27 cellular contexts compared by ENCODE assay signal in genomic region chr22:42714768-42715430, GRCh38. TPM values are rescaled to one million over a fixed set of nuclear protein-coding genes. Genes with fewer than 3 reads are reported as not detected.
DNase-seq lines count a peak whose midpoint lies in the region; FAIRE-seq and TF ChIP-seq lines count a peak whose summit lies in the region.
"Had no signal": no experiment of that assay in that cellular context is flagged by ENCODE, and none has a peak within 500 bp of the region (broad histone marks: within the 10 kb centered on the region; RNA-seq: fewer than 3 reads in every experiment).

No MANE protein-coding gene starts in this region.

- H4K20me1 ChIP-seq in OCI-LY7 (ENCODE audit: insufficient read depth, low read length) (no peaks in the 10 kb centered on the region; the same call in 1 of the 2 replicates), H1 (replicated peaks in 1 of 2; ENCODE audit: control insufficient read depth in 1 of 2, insufficient read depth in 2 of 2, low read length in 2 of 2) (peaks cover 0 to 4% of the 10 kb centered on the region in 2 experiments)

- H2BK5ac ChIP-seq in H1 (ENCODE audit: low read depth, low read length): no peak overlapping the region

- H3K4me1 ChIP-seq in OCI-LY7 (ENCODE audit: insufficient read depth, low read length, poor library complexity, severe bottlenecking) (peaks cover 84% of the 10 kb centered on the region), H1 (replicated peaks in 1 of 4; ENCODE audit: control insufficient read depth in 3 of 4, insufficient read depth in 4 of 4, low read length in 3 of 4) (peaks cover 6 to 17% (median 11%) of the 10 kb centered on the region in 4 experiments), HAP-1 (peaks cover 26% of the 10 kb centered on the region)
- H3K4me1 ChIP-seq: breast epithelium had no signal

- TF ChIP-seq POLR2A in H1 (IDR thresholded peaks at IDR 0.05; ENCODE audit: control extremely low read depth in 1 of 2, low read depth in 2 of 2, low read length in 2 of 2): no peak

- H3K18ac ChIP-seq in H1 (ENCODE audit: extremely low read depth, low read length): no peak overlapping the region

- H2AFZ ChIP-seq in OCI-LY7 (ENCODE audit: low read length) (no peak overlapping the region), H1 (ENCODE audit: low read length) (no peak overlapping the region)
- H2AFZ ChIP-seq: hepatocyte, PC-9 had no signal

- in situ Hi-C loops in HAP-1 (cut with MboI; ENCODE audit: low sequenced_read_pairs): no loop called here

- no peak overlapping the region for H3K14ac ChIP-seq in H1 (ENCODE audit: insufficient read length)

- H3K23me2 ChIP-seq in H1 (ENCODE audit: low read depth, low read length): peaks cover 6% of the 10 kb centered on the region

- no peak overlapping the region for H2BK15ac ChIP-seq in H1 (ENCODE audit: low read length)

- no peak overlapping the region for H3K4ac ChIP-seq in H1 (replicated peaks; ENCODE audit: insufficient read length, low read depth, low read length)

- H3K4me3 ChIP-seq in OCI-LY7 (ENCODE audit: low read depth, low read length, poor library complexity, severe bottlenecking) (no peak overlapping the region), H1 (ENCODE audit: extremely low read depth in 1 of 4, insufficient read depth in 2 of 4, low read depth in 3 of 4, low read length in 4 of 4) (no peak overlapping the region), HAP-1 (no peak overlapping the region)
- H3K4me3 ChIP-seq: breast epithelium, coronary artery, hepatocyte, lung, PC-9, spleen, thyroid gland had no signal

- H3K9me3 ChIP-seq in OCI-LY7 (ENCODE audit: low read length) (peaks cover 13% of the 10 kb centered on the region), H1 (ENCODE audit: insufficient read depth in 2 of 2, low read depth in 1 of 2, low read length in 1 of 2) (no peaks in the 10 kb centered on the region), HAP-1 (peaks cover 3% of the 10 kb centered on the region; the same call in 1 of the 2 replicates)
- H3K9me3 ChIP-seq: thyroid gland had no signal

- no peak overlapping the region for H4K91ac ChIP-seq in H1 (replicated peaks; ENCODE audit: insufficient read length, low read length)

- H3K27ac ChIP-seq in OCI-LY7 (ENCODE audit: low read depth, low read length, poor library complexity, severe bottlenecking) (peak overlapping the region; percentile 97), H1 (ENCODE audit: low read depth, low read length) (no peak overlapping the region)
- H3K27ac ChIP-seq: breast epithelium, hepatocyte, PC-9, spleen, thyroid gland, VCaP had no signal

- peaks cover 0 to 16% (median 14%) of the 10 kb centered on the region in 4 experiments; a peak in 6 of 7 replicates for H3K27me3 ChIP-seq in H1 (replicated peaks in 1 of 4; ENCODE audit: control insufficient read depth in 3 of 4, extremely low read depth in 1 of 4, insufficient read depth in 3 of 4, low read length in 3 of 4)
- H3K27me3 ChIP-seq in HAP-1 (ENCODE audit: low read depth): no peaks in the 10 kb centered on the region
- H3K27me3 ChIP-seq: breast epithelium, thyroid gland had no signal

- TF ChIP-seq EP300 in H1 (IDR thresholded peaks at IDR 0.05; ENCODE audit: borderline replicate concordance in 1 of 2, low read depth in 2 of 2, low read length in 2 of 2): no peak

- intact Hi-C loops in OCI-LY7 (cut with micrococcal nuclease; ENCODE audit: unreplicated experiment): loop anchor here (5.0 kb wide), 2 partner anchors 178 to 402 kb away; no protein-coding TSS in a partner anchor

- no peak overlapping the region for H2BK20ac ChIP-seq in H1 (ENCODE audit: low read length)

- no peak overlapping the region for H3K23ac ChIP-seq in H1 (ENCODE audit: insufficient read length)

- TF ChIP-seq RAD21 in H1 (IDR thresholded peaks at IDR 0.05 in 1 of 2, conservative IDR thresholded peaks at IDR 0.05 in 1 of 2; ENCODE audit: low read depth in 2 of 2, low read length in 2 of 2): no peak

- 75% methylated on average over 4 of the region's 4 CpGs; no CpG with 5 or more reads in 1 of the 2 experiments for WGBS in H1 (ENCODE audit: extremely low coverage in 1 of 2, insufficient coverage in 1 of 2, insufficient read length in 1 of 2, insufficient replicate concordance in 2 of 2, low coverage in 1 of 2, low lambda C conversion rate in 2 of 2, missing lambda C conversion rate in 1 of 2), 2 experiments

- H3K79me1 ChIP-seq in H1 (ENCODE audit: low read depth, low read length): no peaks in the 10 kb centered on the region; the same call in 1 of the 2 replicates

- H3K4me2 ChIP-seq in OCI-LY7 (ENCODE audit: low read length) (peak overlapping the region; percentile 98), H1 (ENCODE audit: insufficient read depth in 1 of 2, low read depth in 2 of 2, low read length in 2 of 2) (no peak overlapping the region)
- H3K4me2 ChIP-seq: hepatocyte, PC-9 had no signal

- H2BK120ac ChIP-seq in H1 (replicated peaks; ENCODE audit: low read depth, low read length): no peak overlapping the region

- CTCF ChIA-PET in OCI-LY7 (lab: Charles Lee; ENCODE audit: unreplicated experiment): no interaction called here
- CTCF ChIA-PET in H1 (lab: Charles Lee; ENCODE audit: partially characterized antibody): interaction anchor here (1.1 kb wide), 1 partner anchor 51 kb away, joined by 3 read pairs; no protein-coding TSS in a partner anchor

- H2AK5ac ChIP-seq in H1 (ENCODE audit: low read depth, low read length): no peak overlapping the region

- H3K9ac ChIP-seq in H1 (replicated peaks in 1 of 4; ENCODE audit: extremely low read depth in 1 of 4, low read depth in 3 of 4, low read length in 3 of 4): no peak overlapping the region

- DNase-seq in GM19239 (ENCODE audit: insufficient read length, low spot score) (no peak), OCI-LY7 (ENCODE audit: low spot score) (no peak), H1 (ENCODE audit: low read depth in 1 of 2, low spot score in 2 of 2) (no peak), non-pigmented ciliary epithelial cell (ENCODE audit: low read depth) (peak; percentile 15), HAP-1 (ENCODE audit: low spot score in 2 of 2) (no peak), globus pallidus (ENCODE audit: low spot score) (no peak), RKO (ENCODE audit: low spot score) (no peak), NCI-H146 (lab: John Stamatoyannopoulos, UW) (no peak)
- DNase-seq: activated CD4-positive, alpha-beta T cell treated with anti-CD3 and anti-CD28 coated beads, Interleukin-2, amount 50 U/mL, for 4 hours; activated CD8-positive, alpha-beta memory T cell treated with anti-CD3 and anti-CD28 coated beads, Interleukin-2, amount 50 U/mL, for 4 hours; CD4-positive, alpha-beta T cell; NCI-H1048; NCI-H1930; NCI-H2227 treated with DMSO at 0.1 percent for 48 hours; NCI-H82; occipital lobe; spleen; stimulated activated CD4-positive, alpha-beta T cell treated with anti-CD3 and anti-CD28 coated beads, Interleukin-4, amount 100 ng/mL, for 1 hour; T-helper 17 cell; thyroid gland had no signal

- H3K79me2 ChIP-seq in OCI-LY7 (ENCODE audit: insufficient read depth, low read depth, low read length) (peaks cover 97% of the 10 kb centered on the region), H1 (ENCODE audit: control insufficient read depth in 1 of 2, insufficient read depth in 2 of 2, low read length in 2 of 2) (no peaks in the 10 kb centered on the region; a peak in 1 of 4 replicates)
- H3K79me2 ChIP-seq: hepatocyte had no signal

- no peak overlapping the region for H4K8ac ChIP-seq in H1 (ENCODE audit: extremely low read depth, insufficient read depth, low read length)

- FAIRE-seq in GM19239 (lab: Jason Lieb, UNC) (peak; percentile 87), H1 (lab: Jason Lieb, UNC) (no peak)

- no peak overlapping the region for H4K5ac ChIP-seq in H1 (ENCODE audit: insufficient read length, low read depth, low read length)

- POLR2A ChIA-PET in OCI-LY7 (lab: Charles Lee) (no interaction called here), H1 (lab: Charles Lee; ENCODE audit: partially characterized antibody) (no interaction called here)

- H3K9me2 ChIP-seq in OCI-LY7 (ENCODE audit: insufficient read depth, low read length): no peaks in the 10 kb centered on the region

- TF ChIP-seq CTCF in OCI-LY7 (conservative IDR thresholded peaks at IDR 0.05; ENCODE audit: low read length) (no peak), H1 (IDR thresholded peaks at IDR 0.05; ENCODE audit: control extremely low read depth in 1 of 3, insufficient read depth in 1 of 3, low read depth in 1 of 3, low read length in 3 of 3) (no peak)

- H2BK12ac ChIP-seq in H1 (ENCODE audit: low read depth, low read length): 0 out of 2 replicates have a peak overlapping the region, but pooled peaks have one; percentile 17

- no peak overlapping the region for H3K56ac ChIP-seq in H1 (replicated peaks; ENCODE audit: insufficient read length, low read depth, low read length)

- no TSS peak for BruUV-seq in OCI-LY7 (replicated peaks; lab: Mats Ljungman, UMichigan)

- H3K36me3 ChIP-seq in OCI-LY7 (ENCODE audit: insufficient read depth, low read length) (peaks cover 40% of the 10 kb centered on the region), H1 (ENCODE audit: control insufficient read depth in 2 of 4, insufficient read depth in 4 of 4, low read length in 3 of 4) (no peaks in the 10 kb centered on the region), HAP-1 (replicated peaks) (no peaks in the 10 kb centered on the region; the same call in 1 of the 2 replicates)
- H3K36me3 ChIP-seq: breast epithelium, spleen, thyroid gland had no signal

TF ChIP-seq in H1, 55 proteins besides CTCF, POLR2A, EP300 and RAD21 (continues in another document):
- TF ChIP-seq YY1 (IDR thresholded peaks at IDR 0.05; ENCODE audit: low read depth, low read length): no peak
- TF ChIP-seq JUND (IDR thresholded peaks at IDR 0.05; ENCODE audit: low read length): no peak
- TF ChIP-seq POLR2AphosphoS5 (IDR thresholded peaks at IDR 0.05; ENCODE audit: low read depth, low read length): no peak
- TF ChIP-seq TBP (IDR thresholded peaks at IDR 0.05; ENCODE audit: low read depth, low read length): no peak
- no peak for TF ChIP-seq HDAC6 (IDR thresholded peaks at IDR 0.05; ENCODE audit: low read depth, low read length)
- no peak for TF ChIP-seq TAF1 (IDR thresholded peaks at IDR 0.05; ENCODE audit: low read depth, low read length)
- TF ChIP-seq KDM5A (IDR thresholded peaks at IDR 0.05; ENCODE audit: low read length): no peak
- TF ChIP-seq BCL11A (IDR thresholded peaks at IDR 0.05; ENCODE audit: low read depth in 2 of 2, low read length in 2 of 2): no peak
- no peak for TF ChIP-seq CHD1 (IDR thresholded peaks at IDR 0.05; ENCODE audit: low read depth, low read length)

RNA-seq across cellular contexts. Expression of gene A4GALT, which starts 5.8 kb away (rescaled TPM):
- 48.9 and 61.5 TPM in 2 replicates for total RNA-seq in OCI-LY7 (2014; rRNA removed; shearing (Covaris generic))
- total RNA-seq in OCI-LY7 (2022): 40.5 and 56.0 TPM in 2 replicates
- total RNA-seq in H1 (2021; fragmentation: NEBNext Ultra II Directional; extraction: Animal tissue kit (Norgen Biotek cat#: 25700)): 13.8 and 13.9 TPM in 2 replicates
- polyA plus RNA-seq in H1 (2011; rRNA removed): 7.2 and 13.1 TPM in 2 replicates
- polyA plus RNA-seq in H1 (2011; cell fraction: cytosol; rRNA removed): 9.2 TPM
- polyA plus RNA-seq in H1 (2011; cell fraction: nucleus; rRNA removed): 11.9 TPM
- 6.9 to 12.0 TPM (median 8.7 TPM) in 4 replicates for polyA plus RNA-seq in H1 (2012, experiment 1 of 2)
- polyA plus RNA-seq in H1 (2012, experiment 2 of 2): 7.6 TPM
- polyA plus RNA-seq in H1 (2013, experiment 1 of 2): 10.5 TPM
- 11.0 TPM for polyA plus RNA-seq in H1 (2013, experiment 2 of 2)
- 3.9 and 7.0 TPM in 2 replicates for polyA minus RNA-seq in H1 (2011; rRNA and poly(A)+ RNA removed)
- 9.8 TPM for polyA minus RNA-seq in H1 (2011; cell fraction: cytosol; rRNA and poly(A)+ RNA removed)
- 9.6 TPM for polyA minus RNA-seq in H1 (2011; cell fraction: nucleus; rRNA and poly(A)+ RNA removed)
- total RNA-seq: CD4-positive, alpha-beta T cell; SK-MEL-5; T-helper 17 cell had no signal
